Comparison of ENCODE assay signal across 7 cellular contexts in the genomic region with DNA sequence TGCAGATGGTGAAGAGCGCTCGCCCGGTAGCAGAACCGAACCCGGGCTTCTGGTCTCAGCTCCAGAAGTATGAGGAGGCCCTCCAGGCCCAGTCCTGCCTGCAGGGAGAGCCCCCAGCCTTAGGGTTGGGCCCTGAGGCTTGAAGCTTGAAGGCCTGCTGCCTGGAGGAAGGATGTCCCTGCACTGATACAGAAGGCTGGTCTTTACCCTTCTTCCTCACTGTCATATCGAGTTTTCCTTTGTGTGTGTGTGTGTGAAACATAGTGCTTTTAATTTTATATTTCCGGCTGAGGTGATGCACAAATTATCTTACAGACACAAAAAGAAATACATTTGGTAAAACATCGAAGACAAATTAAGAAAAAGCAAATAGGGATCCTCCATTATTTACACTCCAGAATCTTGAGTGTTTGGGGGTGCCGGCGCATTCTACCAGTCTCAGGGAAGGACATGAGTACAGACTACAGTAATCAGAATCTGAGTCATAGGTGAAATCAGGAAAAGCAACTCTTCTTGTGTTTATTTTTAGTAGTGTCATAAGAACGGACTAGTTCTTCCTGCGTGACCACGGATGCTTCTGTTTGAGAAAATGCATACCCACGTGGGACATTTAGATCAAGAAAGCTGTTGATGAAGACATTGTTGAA. TPM values are rescaled to one million over a fixed set of nuclear protein-coding genes. Genes with fewer than 3 reads are reported as not detected.
DNase-seq lines count a peak whose midpoint lies in the region; ATAC-seq and TF ChIP-seq lines count a peak whose summit lies in the region.

No MANE protein-coding gene starts in this region.

- H3K27ac ChIP-seq in HL-60 (replicated peaks) = peak overlapping the region; percentile 99
- H3K27ac ChIP-seq in psoas muscle = peak overlapping the region; percentile 100

- TF ChIP-seq CTCF in HL-60 (IDR thresholded peaks at IDR 0.05; ENCODE audit: insufficient read depth, low read length) (no peak), psoas muscle (IDR thresholded peaks at IDR 0.05) (no peak)

- peak; percentile 6 for ATAC-seq in GM18870 (IDR thresholded peaks at IDR 0.05; ENCODE audit: unreplicated experiment)
- ATAC-seq in activated CD8-positive, alpha-beta T cell treated with anti-CD3 and anti-CD28 coated beads, Interleukin-2, amount 10 ng/mL, durations not matched to agents 7 days and 5 days = no peak
- no peak for ATAC-seq in psoas muscle

- H3K9me3 ChIP-seq in psoas muscle = no peaks in the 10 kb centered on the region

- DNase-seq in HL-60 (ENCODE audit: low read depth in 1 of 2, low spot score in 1 of 2) = peak in 1 of 2 experiments; percentile 8
- peak; percentile 41 for DNase-seq in activated CD8-positive, alpha-beta T cell treated with anti-CD3 and anti-CD28 coated beads, Interleukin-2, amount 10 ng/mL, durations not matched to agents 7 days and 5 days
- peak; percentile 72 for DNase-seq in foreskin melanocyte
- no peak for DNase-seq in psoas muscle
- no peak for DNase-seq in cerebellar nuclear complex (lab: John Stamatoyannopoulos, UW)
- DNase-seq in stimulated activated CD4-positive, alpha-beta T cell treated with anti-CD3 and anti-CD28 coated beads, Interleukin-1b, Interleukin-23, amount 100 ng/mL, for 48 hours = no peak

- no peaks in the 10 kb centered on the region for H3K9me3 Mint-ChIP-seq in activated CD8-positive, alpha-beta T cell treated with anti-CD3 and anti-CD28 coated beads, Interleukin-2, amount 10 ng/mL, durations not matched to agents 7 days and 5 days (ENCODE audit: insufficient read depth)

- H3K36me3 Mint-ChIP-seq in activated CD8-positive, alpha-beta T cell treated with anti-CD3 and anti-CD28 coated beads, Interleukin-2, amount 10 ng/mL, durations not matched to agents 7 days and 5 days (ENCODE audit: low read depth) = peaks cover 61% of the 10 kb centered on the region

- peaks cover 56% of the 10 kb centered on the region for H3K4me1 ChIP-seq in psoas muscle

- 21 to 33% (median 26%) methylated on average over 14 of the region's 14 CpGs for WGBS in psoas muscle, 3 donors

- H3K36me3 ChIP-seq in psoas muscle (ENCODE audit: insufficient read depth in 1 of 2, low read depth in 1 of 2) = peaks cover 0 to 21% of the 10 kb centered on the region in 2 donors

- POLR2A ChIA-PET in activated CD8-positive, alpha-beta T cell treated with anti-CD3 and anti-CD28 coated beads, Interleukin-2, amount 10 ng/mL, durations not matched to agents 7 days and 5 days (lab: Charles Lee) = interaction anchor here (0.7 to 3.9 kb wide), 7 partner anchors 8 to 536 kb away, joined by 3 to 37 read pairs (median 4); partner anchors contain the start of genes CAPN10 and NDUFA10

- intact Hi-C loops in psoas muscle (cut with DNase I) = no loop called here

- CTCF ChIA-PET in activated CD8-positive, alpha-beta T cell treated with anti-CD3 and anti-CD28 coated beads, Interleukin-2, amount 10 ng/mL, durations not matched to agents 7 days and 5 days (lab: Charles Lee) = interaction anchor here (0.7 to 7.8 kb wide), 8 partner anchors 7 to 61 kb away, joined by 3 to 119 read pairs (median 4); partner anchors contain the start of genes CAPN10 and RNPEPL1

- H3K27ac Mint-ChIP-seq in activated CD8-positive, alpha-beta T cell treated with anti-CD3 and anti-CD28 coated beads, Interleukin-2, amount 10 ng/mL, durations not matched to agents 7 days and 5 days = peak overlapping the region; percentile 81

- H3K4me1 Mint-ChIP-seq in activated CD8-positive, alpha-beta T cell treated with anti-CD3 and anti-CD28 coated beads, Interleukin-2, amount 10 ng/mL, durations not matched to agents 7 days and 5 days (ENCODE audit: low read depth) = peaks cover 79% of the 10 kb centered on the region

- peak overlapping the region; percentile 85 for H3K4me3 Mint-ChIP-seq in activated CD8-positive, alpha-beta T cell treated with anti-CD3 and anti-CD28 coated beads, Interleukin-2, amount 10 ng/mL, durations not matched to agents 7 days and 5 days

- H3K27me3 ChIP-seq in HL-60 (ENCODE audit: insufficient read depth, poor library complexity, severe bottlenecking) (no peaks in the 10 kb centered on the region), psoas muscle (ENCODE audit: insufficient read depth in 3 of 3, low read length in 2 of 3) (no peaks in the 10 kb centered on the region)

- no peaks in the 10 kb centered on the region for H3K27me3 Mint-ChIP-seq in activated CD8-positive, alpha-beta T cell treated with anti-CD3 and anti-CD28 coated beads, Interleukin-2, amount 10 ng/mL, durations not matched to agents 7 days and 5 days (ENCODE audit: low read depth)

- H3K4me3 ChIP-seq in HL-60 (replicated peaks; ENCODE audit: insufficient read depth, low read length) (peak overlapping the region; percentile 56), psoas muscle (peak overlapping the region; percentile 84)

RNA-seq across cellular contexts. Expression of gene DUSP28, which starts 1.3 kb away (rescaled TPM):
- 1 to 10 TPM; 6.8 to 8.1 TPM for total RNA-seq in activated CD8-positive, alpha-beta T cell treated with anti-CD3 and anti-CD28 coated beads, Interleukin-2, amount 10 ng/mL, durations not matched to agents 7 days and 5 days
- total RNA-seq in psoas muscle = 10 to 100 TPM; 10.4 to 12.9 (median 12.7) TPM
- 10 to 100 TPM in 1 of 3 donors, 1 to 10 TPM in 2; 6.6 to 18.1 (median 9.5) TPM for polyA plus RNA-seq in psoas muscle

RNA-seq across cellular contexts. Expression of gene ANKMY1, which starts 3.7 kb away (rescaled TPM):
- 10 to 100 TPM; 27.9 to 33.3 TPM for total RNA-seq in activated CD8-positive, alpha-beta T cell treated with anti-CD3 and anti-CD28 coated beads, Interleukin-2, amount 10 ng/mL, durations not matched to agents 7 days and 5 days
- total RNA-seq in psoas muscle = 1 to 10 TPM; 3.0 to 5.8 (median 4.6) TPM
- 1 to 10 TPM; 1.4 to 2.5 (median 2.4) TPM for polyA plus RNA-seq in psoas muscle

RNA-seq across cellular contexts. Expression of gene RNPEPL1, which starts 6.8 kb away (rescaled TPM):
- 100 to 1,000 TPM; 110 to 113 TPM for total RNA-seq in activated CD8-positive, alpha-beta T cell treated with anti-CD3 and anti-CD28 coated beads, Interleukin-2, amount 10 ng/mL, durations not matched to agents 7 days and 5 days
- total RNA-seq in psoas muscle = 10 to 100 TPM; 48.8 to 70.4 (median 59.0) TPM
- 10 to 100 TPM; 59.2 to 79.6 (median 71.9) TPM for polyA plus RNA-seq in psoas muscle

RNA-seq across cellular contexts. Expression of gene CAPN10, which starts 25.1 kb away (rescaled TPM):
- total RNA-seq in activated CD8-positive, alpha-beta T cell treated with anti-CD3 and anti-CD28 coated beads, Interleukin-2, amount 10 ng/mL, durations not matched to agents 7 days and 5 days = 10 to 100 TPM; 53.0 to 61.2 TPM
- 1 to 10 TPM; 5.0 to 9.9 (median 7.6) TPM for total RNA-seq in psoas muscle
- polyA plus RNA-seq in psoas muscle = 10 to 100 TPM in 2 of 3 donors, 1 to 10 TPM in 1; 8.9 to 15.0 (median 13.1) TPM

Comparison
In these comparisons a context has a peak if more than half of its experiments do, and no peak if none do; other contexts are left out.
1. DNase-seq: peak in activated CD8-positive, alpha-beta T cell treated with anti-CD3 and anti-CD28 coated beads, Interleukin-2, amount 10 ng/mL, durations not matched to agents 7 days and 5 days (single experiment) and foreskin melanocyte (single experiment); none in psoas muscle (0 of 2), cerebellar nuclear complex (0 of 2) and stimulated activated CD4-positive, alpha-beta T cell treated with anti-CD3 and anti-CD28 coated beads, Interleukin-1b, Interleukin-23, amount 100 ng/mL, for 48 hours (single experiment).
2. RNA of gene ANKMY1, which starts 3.7 kb away (total RNA-seq): 27.9 to 33.3 TPM in activated CD8-positive, alpha-beta T cell treated with anti-CD3 and anti-CD28 coated beads, Interleukin-2, amount 10 ng/mL, durations not matched to agents 7 days and 5 days; 3.0 to 5.8 TPM in psoas muscle; every median in the first group is over 4 times any median in the second.